Comparison of ENCODE assay signal across 8 cellular contexts in genomic region chr1:77759090-77760028, GRCh38. TPM values are rescaled to one million over a fixed set of nuclear protein-coding genes. Genes with fewer than 3 reads are reported as not detected.
DNase-seq lines count a peak whose midpoint lies in the region; ATAC-seq and TF ChIP-seq lines count a peak whose summit lies in the region.

USP33 (minus strand) TSS chr1:77759852; CDS start chr1:77741697, 18,155 bp downstream.

- H3K36me3 ChIP-seq in adipocyte (ENCODE audit: control insufficient read depth, insufficient read depth, low read length, severe bottlenecking), result no peaks in the 10 kb centered on the region
- no peaks in the 10 kb centered on the region for H3K36me3 ChIP-seq in heart left ventricle
- no peaks in the 10 kb centered on the region for H3K36me3 ChIP-seq in upper lobe of right lung

- TF ChIP-seq POLR2A in heart left ventricle (IDR thresholded peaks at IDR 0.05), result peak; percentile 30 to 81

- H3K4me1 ChIP-seq in adipocyte (ENCODE audit: control insufficient read depth, insufficient read depth, low read length) (peaks cover 51% of the 10 kb centered on the region), heart left ventricle (peaks cover 3 to 46% (median 26%) of the 10 kb centered on the region in 12 donors), upper lobe of right lung (peaks cover 34% of the 10 kb centered on the region)

- H3K36me3 Mint-ChIP-seq in T-cell, result no peaks in the 10 kb centered on the region

- peak within 1 kb of the TSS; percentile 88 to 92 for H3K27ac Mint-ChIP-seq in T-cell

- H3K27me3 Mint-ChIP-seq in T-cell, result no peaks in the 10 kb centered on the region

- no peaks in the 10 kb centered on the region for H3K9me3 Mint-ChIP-seq in T-cell

- H3K9ac ChIP-seq in adipocyte (ENCODE audit: low read length), result peak within 1 kb of the TSS; percentile 100

- ATAC-seq in HG02610 (IDR thresholded peaks at IDR 0.05; ENCODE audit: unreplicated experiment) (peak; percentile 97), T-cell (replicated peaks in 1 of 4) (peak; percentile 96 to 98 (median 98)), heart left ventricle (peak; percentile 91 to 99 (median 98)), upper lobe of right lung (peak; percentile 99)

- WGBS in heart left ventricle, 4 donors, result 1% methylated on average over 47 to 79 of the region's 79 CpGs

- DNase-seq in GM12865 (ENCODE audit: low read depth) (peak; percentile 89), NCI-H1092 treated with DMSO at 0.1 percent for 48 hours (lab: John Stamatoyannopoulos, UW) (peak; percentile 84), T-cell (peak; percentile 77 to 94 (median 87)), adipocyte (ENCODE audit: low read depth) (peak; percentile 90), heart left ventricle (peak; percentile 90 to 95 (median 91)), posterior vena cava (ENCODE audit: low spot score) (peak; percentile 95), upper lobe of right lung (peak; percentile 95)

- POLR2A ChIA-PET in T-cell (lab: Charles Lee), result interaction anchor here (0.5 to 0.7 kb wide), 4 partner anchors 23 to 1503 kb away, joined by 3 to 4 read pairs (median 4); no protein-coding TSS in a partner anchor

- CTCF ChIA-PET in T-cell (lab: Charles Lee), result interaction anchor here in 1 of 2 donors (0.6 kb wide), 1 partner anchor 11 kb away, joined by 3 read pairs; no protein-coding TSS in a partner anchor

- peaks cover 43 to 46% (median 45%) of the 10 kb centered on the region in 3 donors for H3K4me1 Mint-ChIP-seq in T-cell

- peak within 1 kb of the TSS; percentile 93 to 96 (median 93) for H3K4me3 Mint-ChIP-seq in T-cell

- intact Hi-C loops in heart left ventricle (cut with DNase I), result loop anchor here in 2 of 10 donors (1.0 to 2.0 kb wide), 2 partner anchors 19 to 20 kb away; partner anchors contain the start of gene MIGA1 (in 2 of the 2)
- intact Hi-C loops in posterior vena cava (cut with DNase I), result no loop called here
- intact Hi-C loops in upper lobe of right lung (cut with DNase I), result no loop called here

- H3K9me3 ChIP-seq in adipocyte (ENCODE audit: control insufficient read depth, low read length), result no peaks in the 10 kb centered on the region
- H3K9me3 ChIP-seq in heart left ventricle, result no peaks in the 10 kb centered on the region
- no peaks in the 10 kb centered on the region for H3K9me3 ChIP-seq in upper lobe of right lung

- H3K27me3 ChIP-seq in adipocyte (replicated peaks; ENCODE audit: control insufficient read depth, insufficient read depth, low read length) (no peaks in the 10 kb centered on the region), heart left ventricle (no peaks in the 10 kb centered on the region), upper lobe of right lung (no peaks in the 10 kb centered on the region)

- peak within 1 kb of the TSS; percentile 70 for H3K4me3 ChIP-seq in GM12865 (ENCODE audit: low read depth, low read length)
- peak within 1 kb of the TSS; percentile 100 for H3K4me3 ChIP-seq in adipocyte (ENCODE audit: low read length)
- H3K4me3 ChIP-seq in heart left ventricle, result peak within 1 kb of the TSS; percentile 80 to 100 (median 94)
- H3K4me3 ChIP-seq in upper lobe of right lung, result peak within 1 kb of the TSS; percentile 96

- TF ChIP-seq CTCF in GM12865 (IDR thresholded peaks at IDR 0.05; ENCODE audit: insufficient read depth, low read depth, low read length, missing control alignments), result no peak
- TF ChIP-seq CTCF in heart left ventricle (IDR thresholded peaks at IDR 0.05), result peak in 2 of 12 donors; percentile 21 to 25
- TF ChIP-seq CTCF in upper lobe of right lung (IDR thresholded peaks at IDR 0.05), result no peak

- H3K27ac ChIP-seq in heart left ventricle (peak within 1 kb of the TSS; percentile 70 to 95 (median 92)), upper lobe of right lung (peak within 1 kb of the TSS; percentile 94)

RNA-seq across cellular contexts. Expression of gene USP33, which starts in this region (rescaled TPM):
- total RNA-seq in T-cell (10 to 100 TPM; 65.3 to 88.8 (median 76.3) TPM), heart left ventricle (10 to 100 TPM; 24.2 to 40.5 (median 29.0) TPM), posterior vena cava (10 to 100 TPM; 61.5 to 64.9 TPM), upper lobe of right lung (63.6 TPM)
- 10 to 100 TPM; 17.1 to 24.5 TPM for polyA plus RNA-seq in heart left ventricle

Comparison
In these comparisons a context has a peak if more than half of its experiments do, and no peak if none do; other contexts are left out.
1. Peak in every context shown above with its lines: DNase-seq, ATAC-seq, H3K4me3 ChIP-seq and H3K27ac ChIP-seq.